ENCODE assay signal across 29 cellular contexts in the genomic region with DNA sequence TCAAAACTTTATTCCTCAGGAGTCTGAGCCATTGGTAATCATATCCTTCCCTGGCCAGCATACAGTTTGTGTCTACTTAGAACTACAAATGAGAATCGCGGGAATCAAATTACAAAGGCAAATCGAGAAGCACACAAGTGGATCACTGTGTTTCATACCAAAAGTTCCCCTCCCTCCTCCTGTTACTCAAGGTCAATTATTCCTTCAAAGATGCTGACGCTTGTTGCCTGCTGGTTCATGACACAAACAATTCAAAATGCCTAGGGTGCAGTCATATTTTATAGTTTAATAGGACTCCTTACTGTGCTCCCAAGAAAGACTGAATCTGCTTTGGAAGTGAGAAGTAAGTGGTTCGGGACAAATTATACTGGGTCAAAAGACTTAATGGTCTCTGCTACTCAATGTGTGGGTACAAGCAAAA.
"Had no signal": no experiment of that assay in that cellular context is flagged by ENCODE, and none has a peak within 500 bp of the region (broad histone marks: within the 10 kb centered on the region; RNA-seq: fewer than 3 reads in every experiment).

No MANE protein-coding gene starts in this region.

- H3K4me1 Mint-ChIP-seq: activated CD4-positive, alpha-beta T cell treated with anti-CD3 and anti-CD28 coated beads, Interleukin-2, amount 10 ng/mL, durations not matched to agents 24 days and 14 days; activated naive CD8-positive, alpha-beta T cell treated with anti-CD3 and anti-CD28 coated beads for 36 hours; activated T-helper 17 cell treated with anti-CD3 and anti-CD28 coated beads, Interleukin-2, amount 50 U/mL, for 72 hours had no signal

- H3K27me3 Mint-ChIP-seq: activated CD4-positive, alpha-beta T cell treated with anti-CD3 and anti-CD28 coated beads, Interleukin-2, amount 10 ng/mL, durations not matched to agents 24 days and 14 days; activated CD8-positive, alpha-beta T cell treated with anti-CD3 and anti-CD28 coated beads for 36 hours; activated naive CD8-positive, alpha-beta T cell treated with anti-CD3 and anti-CD28 coated beads for 36 hours; activated T-helper 17 cell treated with anti-CD3 and anti-CD28 coated beads, Interleukin-2, amount 50 U/mL, for 72 hours had no signal

- H3K4me3 ChIP-seq: cardiac muscle cell, coronary artery had no signal

- H3K27ac ChIP-seq: brain microvascular endothelial cell, cardiac muscle cell, coronary artery, RWPE1, WERI-Rb-1 had no signal

- H3K36me3 Mint-ChIP-seq: activated naive CD8-positive, alpha-beta T cell treated with anti-CD3 and anti-CD28 coated beads for 36 hours had no signal

- H3K4me3 Mint-ChIP-seq: activated CD4-positive, alpha-beta T cell treated with anti-CD3 and anti-CD28 coated beads, Interleukin-2, amount 10 ng/mL, durations not matched to agents 24 days and 14 days; activated CD8-positive, alpha-beta T cell treated with anti-CD3 and anti-CD28 coated beads for 36 hours; activated naive CD8-positive, alpha-beta T cell treated with anti-CD3 and anti-CD28 coated beads for 36 hours; activated T-cell treated with anti-CD3 and anti-CD28 coated beads, Interleukin-2, amount 50 U/mL, for 72 hours; activated T-helper 17 cell treated with anti-CD3 and anti-CD28 coated beads, Interleukin-2, amount 50 U/mL, for 72 hours had no signal

- DNase-seq: activated CD4-positive, alpha-beta T cell treated with anti-CD3 and anti-CD28 coated beads, Interleukin-2, amount 10 ng/mL, durations not matched to agents 24 days and 14 days; activated CD4-positive, alpha-beta T cell treated with anti-CD3 and anti-CD28 coated beads, Interleukin-2, amount 50 U/mL, for 4 hours; activated CD4-positive, CD25-positive, alpha-beta regulatory T cell; activated CD8-positive, alpha-beta T cell treated with anti-CD3 and anti-CD28 coated beads for 36 hours; activated effector memory CD4-positive, alpha-beta T cell treated with anti-CD3 and anti-CD28 coated beads, Interleukin-2, amount 50 U/mL, for 16 hours; activated naive CD4-positive, alpha-beta T cell; activated naive CD4-positive, alpha-beta T cell treated with anti-CD3 and anti-CD28 coated beads, Interleukin-2, amount 50 U/mL, for 16 hours; activated naive CD8-positive, alpha-beta T cell treated with anti-CD3 and anti-CD28 coated beads for 36 hours; activated T-cell treated with anti-CD3 and anti-CD28 coated beads, Interleukin-2, amount 50 U/mL, for 1 hour; activated T-cell treated with anti-CD3 and anti-CD28 coated beads, Interleukin-2, amount 50 U/mL, for 72 hours; amniotic stem cell; aorta; NCI-H1092 treated with DMSO at 0.1 percent for 48 hours; NCI-H1417; NCI-H146; NCI-H187 treated with DMSO at 0.1 percent for 48 hours; NCI-H2081; NCI-H226; NCI-H446 treated with DMSO at 0.1 percent for 48 hours; NCI-H748 treated with DMSO at 0.1 percent for 48 hours; NK-92 treated with Interleukin-12 subunit alpha and Interleukin-12 subunit beta, amount 100 ng/mL, for 24 hours; SIG-M5; T1000; WERI-Rb-1 had no signal

- H3K27ac Mint-ChIP-seq: activated CD4-positive, alpha-beta T cell treated with anti-CD3 and anti-CD28 coated beads, Interleukin-2, amount 10 ng/mL, durations not matched to agents 24 days and 14 days; activated CD8-positive, alpha-beta T cell treated with anti-CD3 and anti-CD28 coated beads for 36 hours; activated naive CD8-positive, alpha-beta T cell treated with anti-CD3 and anti-CD28 coated beads for 36 hours; activated T-cell treated with anti-CD3 and anti-CD28 coated beads, Interleukin-2, amount 50 U/mL, for 72 hours; activated T-helper 17 cell treated with anti-CD3 and anti-CD28 coated beads, Interleukin-2, amount 50 U/mL, for 72 hours had no signal

- H3K36me3 ChIP-seq: brain microvascular endothelial cell, cardiac muscle cell, WERI-Rb-1 had no signal

- H3K9me3 Mint-ChIP-seq: activated CD4-positive, alpha-beta T cell treated with anti-CD3 and anti-CD28 coated beads, Interleukin-2, amount 10 ng/mL, durations not matched to agents 24 days and 14 days; activated naive CD8-positive, alpha-beta T cell treated with anti-CD3 and anti-CD28 coated beads for 36 hours had no signal
